In the genomic region with DNA sequence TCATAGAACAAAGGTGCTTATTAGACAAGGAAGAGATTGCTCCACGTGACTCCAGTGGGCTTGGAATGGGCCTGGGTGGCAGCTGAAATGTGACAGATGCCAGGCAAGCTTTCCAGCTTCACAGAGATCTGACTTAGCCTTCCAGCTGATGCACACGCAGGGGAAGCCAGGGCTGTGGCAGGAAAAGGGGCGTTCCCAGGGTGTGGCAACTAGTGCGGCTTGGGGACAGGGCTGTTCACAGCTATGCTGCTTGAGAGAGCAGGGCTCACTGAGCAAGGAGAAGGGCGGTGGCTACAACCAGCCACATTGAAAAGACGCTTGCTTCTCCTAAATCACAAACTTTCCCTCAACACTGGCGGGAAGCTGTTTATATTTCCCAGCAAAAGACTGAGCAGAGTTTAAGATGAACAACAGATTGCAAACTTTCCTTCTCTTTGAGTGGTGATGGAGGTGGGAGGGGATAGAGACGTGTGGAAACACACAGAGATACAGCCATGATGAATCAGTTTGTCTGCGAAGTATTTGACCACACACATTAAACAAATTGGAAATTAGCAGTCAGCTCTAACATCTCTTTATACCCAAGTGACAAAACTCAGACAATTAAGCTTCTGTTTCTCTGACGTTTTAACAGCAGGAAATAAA, we compare ENCODE assay signal across 8 cellular contexts.
DNase-seq lines count a peak whose midpoint lies in the region; ATAC-seq and TF ChIP-seq lines count a peak whose summit lies in the region.

No MANE protein-coding gene starts in this region.

- ATAC-seq in WTC11: peak; percentile 85
- peak; percentile 58 for ATAC-seq in effector memory CD8-positive, alpha-beta T cell (replicated peaks)
- ATAC-seq in HG02642 (IDR thresholded peaks at IDR 0.05; ENCODE audit: poor library complexity, unreplicated experiment): no peak
- no peak for ATAC-seq in HG03095 (IDR thresholded peaks at IDR 0.05; ENCODE audit: unreplicated experiment)
- ATAC-seq in GM18520 (IDR thresholded peaks at IDR 0.05; ENCODE audit: unreplicated experiment): no peak

- CTCF ChIA-PET in WTC11 (lab: Charles Lee): interaction anchor here (0.6 kb wide), 1 partner anchor 398 kb away, joined by 3 read pairs; no protein-coding TSS in a partner anchor

- H3K27ac Mint-ChIP-seq in WTC11 (no peak overlapping the region), progenitor cell of endocrine pancreas (no peak overlapping the region)
- peak overlapping the region; percentile 4 to 13 for H3K27ac Mint-ChIP-seq in effector memory CD8-positive, alpha-beta T cell

- H3K4me3 Mint-ChIP-seq in WTC11 (no peak overlapping the region), progenitor cell of endocrine pancreas (ENCODE audit: low read depth) (no peak overlapping the region)
- peak overlapping the region; percentile 3 to 28 for H3K4me3 Mint-ChIP-seq in effector memory CD8-positive, alpha-beta T cell

- H3K4me1 Mint-ChIP-seq in WTC11 (peaks cover 9% of the 10 kb centered on the region; the same call in 1 of the 2 replicates), progenitor cell of endocrine pancreas (ENCODE audit: low read depth) (peaks cover 9% of the 10 kb centered on the region)
- peaks cover 8 to 12% of the 10 kb centered on the region in 2 donors for H3K4me1 Mint-ChIP-seq in effector memory CD8-positive, alpha-beta T cell (ENCODE audit: low read depth in 2 of 2)

- H3K36me3 Mint-ChIP-seq in WTC11: no peaks in the 10 kb centered on the region
- no peaks in the 10 kb centered on the region for H3K36me3 Mint-ChIP-seq in effector memory CD8-positive, alpha-beta T cell (ENCODE audit: insufficient read depth)
- H3K36me3 Mint-ChIP-seq in progenitor cell of endocrine pancreas (ENCODE audit: insufficient read depth): no peaks in the 10 kb centered on the region

- DNase-seq in EL (peak; percentile 72), WTC11 (ENCODE audit: low spot score) (no peak), posterior vena cava (ENCODE audit: low spot score) (peak; percentile 71), progenitor cell of endocrine pancreas (ENCODE audit: low spot score, unreplicated experiment) (no peak)
- no peak for DNase-seq in effector memory CD8-positive, alpha-beta T cell

- peaks cover 3% of the 10 kb centered on the region; the same call in 1 of the 2 replicates for H3K9me3 Mint-ChIP-seq in WTC11
- H3K9me3 Mint-ChIP-seq in effector memory CD8-positive, alpha-beta T cell: no peaks in the 10 kb centered on the region
- H3K9me3 Mint-ChIP-seq in progenitor cell of endocrine pancreas (ENCODE audit: low read depth): peaks cover 4% of the 10 kb centered on the region

- POLR2A ChIA-PET in WTC11 (lab: Charles Lee): no interaction called here

- TF ChIP-seq CTCF in WTC11 (IDR thresholded peaks at IDR 0.05): no peak
- no peak for TF ChIP-seq CTCF in progenitor cell of endocrine pancreas (IDR thresholded peaks at IDR 0.05; ENCODE audit: unreplicated experiment)

- H3K27me3 Mint-ChIP-seq in WTC11 (ENCODE audit: low read depth) (no peaks in the 10 kb centered on the region; the same call in 1 of the 2 replicates), progenitor cell of endocrine pancreas (peaks cover 57% of the 10 kb centered on the region)
- H3K27me3 Mint-ChIP-seq in effector memory CD8-positive, alpha-beta T cell: peaks cover 35 to 78% of the 10 kb centered on the region in 2 donors

- intact Hi-C loops in posterior vena cava (cut with DNase I): no loop called here

TF ChIP-seq in WTC11, 78 proteins besides CTCF, POLR2A, EP300 and RAD21:
- TF ChIP-seq, protein P1, sequence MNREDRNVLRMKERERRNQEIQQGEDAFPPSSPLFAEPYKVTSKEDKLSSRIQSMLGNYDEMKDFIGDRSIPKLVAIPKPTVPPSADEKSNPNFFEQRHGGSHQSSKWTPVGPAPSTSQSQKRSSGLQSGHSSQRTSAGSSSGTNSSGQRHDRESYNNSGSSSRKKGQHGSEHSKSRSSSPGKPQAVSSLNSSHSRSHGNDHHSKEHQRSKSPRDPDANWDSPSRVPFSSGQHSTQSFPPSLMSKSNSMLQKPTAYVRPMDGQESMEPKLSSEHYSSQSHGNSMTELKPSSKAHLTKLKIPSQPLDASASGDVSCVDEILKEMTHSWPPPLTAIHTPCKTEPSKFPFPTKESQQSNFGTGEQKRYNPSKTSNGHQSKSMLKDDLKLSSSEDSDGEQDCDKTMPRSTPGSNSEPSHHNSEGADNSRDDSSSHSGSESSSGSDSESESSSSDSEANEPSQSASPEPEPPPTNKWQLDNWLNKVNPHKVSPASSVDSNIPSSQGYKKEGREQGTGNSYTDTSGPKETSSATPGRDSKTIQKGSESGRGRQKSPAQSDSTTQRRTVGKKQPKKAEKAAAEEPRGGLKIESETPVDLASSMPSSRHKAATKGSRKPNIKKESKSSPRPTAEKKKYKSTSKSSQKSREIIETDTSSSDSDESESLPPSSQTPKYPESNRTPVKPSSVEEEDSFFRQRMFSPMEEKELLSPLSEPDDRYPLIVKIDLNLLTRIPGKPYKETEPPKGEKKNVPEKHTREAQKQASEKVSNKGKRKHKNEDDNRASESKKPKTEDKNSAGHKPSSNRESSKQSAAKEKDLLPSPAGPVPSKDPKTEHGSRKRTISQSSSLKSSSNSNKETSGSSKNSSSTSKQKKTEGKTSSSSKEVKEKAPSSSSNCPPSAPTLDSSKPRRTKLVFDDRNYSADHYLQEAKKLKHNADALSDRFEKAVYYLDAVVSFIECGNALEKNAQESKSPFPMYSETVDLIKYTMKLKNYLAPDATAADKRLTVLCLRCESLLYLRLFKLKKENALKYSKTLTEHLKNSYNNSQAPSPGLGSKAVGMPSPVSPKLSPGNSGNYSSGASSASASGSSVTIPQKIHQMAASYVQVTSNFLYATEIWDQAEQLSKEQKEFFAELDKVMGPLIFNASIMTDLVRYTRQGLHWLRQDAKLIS (CRISPR knock-in tag; IDR thresholded peaks at IDR 0.05; ENCODE audit: borderline replicate concordance): no peak
- TF ChIP-seq NR2C2 (CRISPR knock-in tag; IDR thresholded peaks at IDR 0.05) (no peak), ZNF317 (CRISPR knock-in tag; IDR thresholded peaks at IDR 0.05; ENCODE audit: borderline replicate concordance, low read depth) (no peak)
- TF ChIP-seq, protein P2, sequence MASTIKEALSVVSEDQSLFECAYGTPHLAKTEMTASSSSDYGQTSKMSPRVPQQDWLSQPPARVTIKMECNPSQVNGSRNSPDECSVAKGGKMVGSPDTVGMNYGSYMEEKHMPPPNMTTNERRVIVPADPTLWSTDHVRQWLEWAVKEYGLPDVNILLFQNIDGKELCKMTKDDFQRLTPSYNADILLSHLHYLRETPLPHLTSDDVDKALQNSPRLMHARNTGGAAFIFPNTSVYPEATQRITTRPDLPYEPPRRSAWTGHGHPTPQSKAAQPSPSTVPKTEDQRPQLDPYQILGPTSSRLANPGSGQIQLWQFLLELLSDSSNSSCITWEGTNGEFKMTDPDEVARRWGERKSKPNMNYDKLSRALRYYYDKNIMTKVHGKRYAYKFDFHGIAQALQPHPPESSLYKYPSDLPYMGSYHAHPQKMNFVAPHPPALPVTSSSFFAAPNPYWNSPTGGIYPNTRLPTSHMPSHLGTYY (CRISPR knock-in tag; IDR thresholded peaks at IDR 0.05): no peak

Comparison
In these comparisons a context has a peak if more than half of its experiments do, and no peak if none do; other contexts are left out.
1. DNase-seq: peak in EL (single experiment) and posterior vena cava (single experiment); none in WTC11 (single experiment), effector memory CD8-positive, alpha-beta T cell (0 of 3) and progenitor cell of endocrine pancreas (single experiment).
2. ATAC-seq: peak in WTC11 (single experiment) and effector memory CD8-positive, alpha-beta T cell (single experiment); none in HG02642 (single experiment), HG03095 (single experiment) and GM18520 (single experiment).
3. H3K27ac Mint-ChIP-seq: peak in effector memory CD8-positive, alpha-beta T cell (2 of 2); none in WTC11 (single experiment) and progenitor cell of endocrine pancreas (single experiment).
4. H3K4me3 Mint-ChIP-seq: peak in effector memory CD8-positive, alpha-beta T cell (2 of 2); none in WTC11 (single experiment) and progenitor cell of endocrine pancreas (single experiment).